In the genomic region with DNA sequence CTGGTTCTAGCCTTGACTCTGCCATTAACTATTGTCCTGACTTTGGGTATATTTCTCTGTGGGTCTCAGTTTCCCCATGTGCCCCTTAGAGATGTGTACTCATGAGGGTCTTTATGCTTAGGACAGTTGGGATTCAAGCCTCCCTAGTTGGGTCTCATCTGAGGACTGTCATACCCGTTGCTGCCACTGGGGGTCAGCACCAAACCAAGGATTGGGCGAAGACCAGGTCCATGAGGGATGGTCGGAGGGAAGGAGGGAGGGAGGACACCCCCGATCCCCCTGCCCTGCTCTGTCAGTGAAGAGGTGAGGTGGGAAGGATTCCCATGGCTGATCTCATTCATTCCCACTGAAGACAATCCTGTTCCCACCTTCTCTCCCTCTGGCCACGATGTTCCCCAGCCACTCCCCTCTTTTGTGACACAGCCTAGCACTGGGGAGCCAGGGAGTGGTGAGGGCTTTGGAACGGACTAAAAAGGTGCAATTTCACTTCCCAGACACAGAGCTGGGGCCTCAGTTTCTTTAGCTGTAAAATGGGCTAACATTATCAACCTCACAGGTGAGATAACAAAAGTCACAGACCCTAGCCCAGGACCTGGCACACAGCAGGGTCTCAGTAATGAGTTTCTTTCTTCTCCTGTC, we compare ENCODE assay signal across 1 cellular context.
TF ChIP-seq lines count a peak whose summit lies in the region.

No MANE protein-coding gene starts in this region.

TF ChIP-seq in endothelial cell of umbilical vein, 7 proteins besides CTCF, POLR2A, EP300 and RAD21 (continued from another document):
- TF ChIP-seq, protein P1, sequence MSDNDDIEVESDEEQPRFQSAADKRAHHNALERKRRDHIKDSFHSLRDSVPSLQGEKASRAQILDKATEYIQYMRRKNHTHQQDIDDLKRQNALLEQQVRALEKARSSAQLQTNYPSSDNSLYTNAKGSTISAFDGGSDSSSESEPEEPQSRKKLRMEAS (IDR thresholded peaks at IDR 0.05; ENCODE audit: insufficient read depth, insufficient read length): no peak
- no peak for TF ChIP-seq EZH2 (IDR thresholded peaks at IDR 0.05; ENCODE audit: borderline replicate concordance, low read depth, low read length, severe bottlenecking)
